ENCODE assay signal across 20 cellular contexts in the genomic region with DNA sequence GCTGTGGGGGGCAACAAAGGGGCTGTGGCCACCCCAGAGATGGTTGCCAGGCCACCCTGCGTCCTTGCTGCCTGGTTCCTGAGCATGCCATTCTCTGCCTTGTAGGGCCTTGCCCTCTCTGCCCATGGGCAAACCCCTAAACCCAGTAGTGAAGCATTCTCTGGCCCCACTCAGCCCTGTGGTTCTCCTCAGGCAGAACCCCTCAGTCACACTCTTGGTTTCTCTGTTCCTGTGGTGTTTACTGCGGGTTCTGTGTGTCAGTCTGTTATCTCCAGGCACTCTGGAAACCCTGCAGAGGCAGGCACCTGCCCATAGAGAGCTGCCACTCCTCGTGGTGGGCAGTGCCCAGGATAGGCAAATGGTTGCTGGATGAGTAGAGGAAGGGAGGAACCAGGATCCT. TPM values are rescaled to one million over a fixed set of nuclear protein-coding genes. Genes with fewer than 3 reads are reported as not detected.
"Had no signal": no experiment of that assay in that cellular context is flagged by ENCODE, and none has a peak within 500 bp of the region (broad histone marks: within the 10 kb centered on the region; RNA-seq: fewer than 3 reads in every experiment).

No MANE protein-coding gene starts in this region.

- H3K27ac ChIP-seq: brain microvascular endothelial cell, epithelial cell of prostate, SK-N-MC, upper lobe of right lung had no signal

- H3K27me3 Mint-ChIP-seq: activated naive CD8-positive, alpha-beta T cell treated with anti-CD3 and anti-CD28 coated beads, Interleukin-2, amount 10 ng/mL, durations not matched to agents 7 days and 5 days; naive thymus-derived CD4-positive, alpha-beta T cell had no signal

- H3K27me3 ChIP-seq: brain microvascular endothelial cell, neutrophil, upper lobe of right lung had no signal

- H3K9me3 Mint-ChIP-seq: activated naive CD8-positive, alpha-beta T cell treated with anti-CD3 and anti-CD28 coated beads, Interleukin-2, amount 10 ng/mL, durations not matched to agents 7 days and 5 days had no signal

- H3K9me3 ChIP-seq: mucosa of descending colon, neutrophil, upper lobe of right lung had no signal

- H3K4me3 ChIP-seq: mucosa of descending colon, SK-N-MC, upper lobe of right lung had no signal

- H3K4me3 Mint-ChIP-seq: activated naive CD8-positive, alpha-beta T cell treated with anti-CD3 and anti-CD28 coated beads, Interleukin-2, amount 10 ng/mL, durations not matched to agents 7 days and 5 days; naive thymus-derived CD4-positive, alpha-beta T cell had no signal

- ATAC-seq: left cardiac atrium; mucosa of descending colon; naive thymus-derived CD4-positive, alpha-beta T cell; upper lobe of right lung had no signal

- DNase-seq: activated CD4-positive, alpha-beta T cell treated with anti-CD3 and anti-CD28 coated beads, Interleukin-2, amount 50 U/mL, for 48 hours; activated CD4-positive, CD25-positive, alpha-beta regulatory T cell treated with anti-CD3 and anti-CD28 coated beads, Interleukin-2, amount 50 U/mL, for 72 hours; activated naive CD8-positive, alpha-beta T cell treated with anti-CD3 and anti-CD28 coated beads, Interleukin-2, amount 10 ng/mL, durations not matched to agents 7 days and 5 days; anterior cingulate cortex; brain microvascular endothelial cell; dermis blood vessel endothelial cell; left cardiac atrium; mucosa of descending colon; naive thymus-derived CD4-positive, alpha-beta T cell; stimulated activated naive CD4-positive, alpha-beta T cell; T1000; upper lobe of right lung had no signal

RNA-seq across cellular contexts. Expression of gene IL19, which starts 41.1 kb away (rescaled TPM):
- total RNA-seq: activated naive CD8-positive, alpha-beta T cell treated with anti-CD3 and anti-CD28 coated beads, Interleukin-2, amount 10 ng/mL, durations not matched to agents 7 days and 5 days; cerebellum; dermis blood vessel endothelial cell; frontal cortex; left cardiac atrium; lung microvascular endothelial cell; mucosa of descending colon; naive thymus-derived CD4-positive, alpha-beta T cell; renal cortical epithelial cell; temporal lobe; upper lobe of right lung had no signal

RNA-seq across cellular contexts. Expression of gene IL10, which starts 42.8 kb away (rescaled TPM):
- total RNA-seq: dermis blood vessel endothelial cell, lung microvascular endothelial cell, renal cortical epithelial cell, temporal lobe had no signal
